In the genomic region with DNA sequence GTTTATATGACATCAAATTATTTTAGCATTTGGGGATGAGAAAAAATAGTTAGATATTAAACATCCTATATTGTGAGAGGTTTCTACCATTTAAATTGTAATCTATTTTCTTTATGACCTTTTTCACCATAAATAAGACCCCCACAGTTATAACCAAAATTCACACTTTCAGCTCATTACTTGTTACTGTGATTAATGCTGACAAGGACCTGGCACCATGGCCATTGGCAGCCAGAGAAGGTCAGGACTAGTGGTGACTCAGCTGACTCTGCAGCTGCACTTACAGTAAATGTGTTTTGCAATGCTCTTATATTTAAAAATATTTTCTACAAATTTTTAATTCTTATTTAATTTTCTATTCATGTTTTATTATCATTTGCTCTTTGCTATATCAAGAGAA, we compare ENCODE assay signal across 9 cellular contexts.
DNase-seq lines count a peak whose midpoint lies in the region; ATAC-seq and TF ChIP-seq lines count a peak whose summit lies in the region.
"Had no signal": no experiment of that assay in that cellular context is flagged by ENCODE, and none has a peak within 500 bp of the region (broad histone marks: within the 10 kb centered on the region; RNA-seq: fewer than 3 reads in every experiment).

No MANE protein-coding gene starts in this region.

- H3K4me3 ChIP-seq in mammary epithelial cell (replicated peaks in 1 of 3; ENCODE audit: insufficient read depth in 1 of 3, low read depth in 2 of 3, low read length in 3 of 3) (no peak overlapping the region), hepatocyte (no peak overlapping the region)
- H3K4me3 ChIP-seq in CD4-positive, alpha-beta memory T cell (ENCODE audit: low read length in 2 of 2): no peak overlapping the region

- no peak overlapping the region for H3K9ac ChIP-seq in mammary epithelial cell (ENCODE audit: insufficient read depth, low read length)

- in situ Hi-C loops in mammary epithelial cell (cut with MboI; ENCODE audit: low sequenced_read_pairs in 2 of 2): loop anchor here in 1 of 2 donors (25.0 kb wide), 1 partner anchor 100 kb away; no protein-coding TSS in a partner anchor

- H4K20me1 ChIP-seq in mammary epithelial cell (ENCODE audit: insufficient read depth, low read length) (no peaks in the 10 kb centered on the region), hepatocyte (ENCODE audit: insufficient read depth, poor library complexity, severe bottlenecking) (no peaks in the 10 kb centered on the region)

- CTCF ChIA-PET in mammary epithelial cell (lab: Charles Lee; ENCODE audit: low non-redundant PET): interaction anchor here (0.7 kb wide), 1 partner anchor 111 kb away, joined by 3 read pairs; no protein-coding TSS in a partner anchor
- CTCF ChIA-PET in CD4-positive, alpha-beta memory T cell (lab: Charles Lee; ENCODE audit: partially characterized antibody): interaction anchor here (1.3 kb wide), 1 partner anchor 68 kb away, joined by 3 read pairs; no protein-coding TSS in a partner anchor

- no peaks in the 10 kb centered on the region for H3K4me1 Mint-ChIP-seq in CD4-positive, alpha-beta memory T cell

- H3K4me3 Mint-ChIP-seq in CD4-positive, alpha-beta memory T cell: no peak overlapping the region

- DNase-seq in LHCN-M2 (ENCODE audit: low read depth) (peak; percentile 82), mammary epithelial cell (peak; percentile 54), hepatocyte (ENCODE audit: low spot score) (no peak), stromal cell of bone marrow (ENCODE audit: low read depth) (peak; percentile 78), COLO829 (ENCODE audit: low spot score) (no peak), left lobe of liver (ENCODE audit: low spot score) (no peak)
- no peak for DNase-seq in CD4-positive, alpha-beta memory T cell
- DNase-seq: activated CD4-positive, alpha-beta T cell treated with anti-CD3 and anti-CD28 coated beads for 4 hours had no signal

- ATAC-seq in GM21576 (IDR thresholded peaks at IDR 0.05; ENCODE audit: unreplicated experiment) (no peak), left lobe of liver (no peak)

- no peaks in the 10 kb centered on the region for H3K36me3 Mint-ChIP-seq in CD4-positive, alpha-beta memory T cell

- H2AFZ ChIP-seq in mammary epithelial cell (ENCODE audit: low read depth, low read length) (no peak overlapping the region), hepatocyte (no peak overlapping the region)

- dilution Hi-C loops in mammary epithelial cell (cut with HindIII; ENCODE audit: low sequenced_read_pairs): no loop called here

- H3K27ac Mint-ChIP-seq in CD4-positive, alpha-beta memory T cell: no peak overlapping the region

- no peaks in the 10 kb centered on the region for H3K27me3 ChIP-seq in mammary epithelial cell (ENCODE audit: insufficient read depth, low read length)
- H3K27me3 ChIP-seq in hepatocyte: no peaks in the 10 kb centered on the region
- H3K27me3 ChIP-seq in CD4-positive, alpha-beta memory T cell (ENCODE audit: insufficient read depth, low read length): no peaks in the 10 kb centered on the region

- H3K9me3 Mint-ChIP-seq in CD4-positive, alpha-beta memory T cell: no peaks in the 10 kb centered on the region

- H3K4me1 ChIP-seq in mammary epithelial cell (ENCODE audit: insufficient read depth, low read length): peaks cover 11% of the 10 kb centered on the region
- H3K4me1 ChIP-seq in hepatocyte (ENCODE audit: insufficient read depth): no peaks in the 10 kb centered on the region
- H3K4me1 ChIP-seq in CD4-positive, alpha-beta memory T cell (ENCODE audit: insufficient read depth, low read length): no peaks in the 10 kb centered on the region

- H3K9me3 ChIP-seq in mammary epithelial cell (replicated peaks; ENCODE audit: insufficient read depth, low read length) (no peaks in the 10 kb centered on the region), hepatocyte (ENCODE audit: low read depth) (no peaks in the 10 kb centered on the region)
- no peaks in the 10 kb centered on the region for H3K9me3 ChIP-seq in CD4-positive, alpha-beta memory T cell (ENCODE audit: control insufficient read depth in 1 of 2, low read length in 2 of 2)

- TF ChIP-seq CTCF in mammary epithelial cell (conservative IDR thresholded peaks at IDR 0.05 in 1 of 2, IDR thresholded peaks at IDR 0.05 in 1 of 2; ENCODE audit: extremely low read depth in 1 of 2, insufficient read depth in 1 of 2, low read depth in 1 of 2, low read length in 2 of 2): no peak
- no peak for TF ChIP-seq CTCF in hepatocyte (IDR thresholded peaks at IDR 0.05; ENCODE audit: poor library complexity)

- POLR2A ChIA-PET in CD4-positive, alpha-beta memory T cell (lab: Charles Lee; ENCODE audit: partially characterized antibody): no interaction called here

- H3K27me3 Mint-ChIP-seq in CD4-positive, alpha-beta memory T cell: no peaks in the 10 kb centered on the region

- H3K4me2 ChIP-seq in mammary epithelial cell (ENCODE audit: insufficient read depth, low read depth, low read length) (peak overlapping the region; percentile 25), hepatocyte (no peak overlapping the region)

- H3K36me3 ChIP-seq in mammary epithelial cell (ENCODE audit: insufficient read depth, low read length): no peaks in the 10 kb centered on the region
- no peaks in the 10 kb centered on the region for H3K36me3 ChIP-seq in hepatocyte (replicated peaks; ENCODE audit: insufficient read depth, low read depth)
- no peaks in the 10 kb centered on the region for H3K36me3 ChIP-seq in CD4-positive, alpha-beta memory T cell (ENCODE audit: insufficient read depth, low read length)

- H3K79me2 ChIP-seq in mammary epithelial cell (ENCODE audit: insufficient read depth, low read length) (no peaks in the 10 kb centered on the region), hepatocyte (no peaks in the 10 kb centered on the region)

- BruUV-seq in mammary epithelial cell (replicated peaks; lab: Mats Ljungman, UMichigan): no TSS peak

- no peaks in the 10 kb centered on the region for H3K9me2 ChIP-seq in hepatocyte (replicated peaks; ENCODE audit: insufficient read depth)

- H3K27ac ChIP-seq in mammary epithelial cell (ENCODE audit: insufficient read depth, low read depth, low read length) (no peak overlapping the region), hepatocyte (peak overlapping the region; percentile 51)
- no peak overlapping the region for H3K27ac ChIP-seq in CD4-positive, alpha-beta memory T cell (ENCODE audit: low read depth, low read length)

- intact Hi-C loops in mammary epithelial cell (cut with micrococcal nuclease): loop anchor here (10.0 kb wide), 2 partner anchors 68 to 192 kb away; no protein-coding TSS in a partner anchor
- intact Hi-C loops in CD4-positive, alpha-beta memory T cell (cut with micrococcal nuclease): no loop called here

Comparison
In these comparisons a context has a peak if more than half of its experiments do, and no peak if none do; other contexts are left out.
1. DNase-seq: peak in LHCN-M2 (single experiment), mammary epithelial cell (single experiment) and stromal cell of bone marrow (single experiment); none in hepatocyte (single experiment), COLO829 (single experiment), left lobe of liver (single experiment) and CD4-positive, alpha-beta memory T cell (0 of 5).